ENCODE assay signal across 19 cellular contexts in genomic region chr16:46920402-46921068, GRCh38. TPM values are rescaled to one million over a fixed set of nuclear protein-coding genes. Genes with fewer than 3 reads are reported as not detected.
DNase-seq lines count a peak whose midpoint lies in the region; ATAC-seq, FAIRE-seq and TF ChIP-seq lines count a peak whose summit lies in the region.
"Had no signal": no experiment of that assay in that cellular context is flagged by ENCODE, and none has a peak within 500 bp of the region (broad histone marks: within the 10 kb centered on the region; RNA-seq: fewer than 3 reads in every experiment).

No MANE protein-coding gene starts in this region.

- H3K4me1 ChIP-seq in lower lobe of right lung: no peaks in the 10 kb centered on the region
- H3K4me1 ChIP-seq in testis: peaks cover 9% of the 10 kb centered on the region

- no peaks in the 10 kb centered on the region for H3K4me1 Mint-ChIP-seq in brain
- peaks cover 41 to 50% of the 10 kb centered on the region in 2 donors for H3K4me1 Mint-ChIP-seq in stimulated activated naive B cell treated with anti-CD40 and anti-IgM and Interleukin-4, amounts not matched to agents 10 μg/mL and 1 μg/mL and 100 μg/mL, for 72 hours
- H3K4me1 Mint-ChIP-seq: stimulated activated naive CD8-positive, alpha-beta T cell treated with anti-CD3 and anti-CD28 coated beads, Interleukin-15, amount 100 ng/mL, for 72 hours had no signal

- 65 to 74% methylated on average over 9 of the region's 9 CpGs for WGBS in testis, 2 donors

- H3K36me3 Mint-ChIP-seq in brain: peaks cover 66% of the 10 kb centered on the region
- peaks cover 5 to 24% of the 10 kb centered on the region in 2 donors for H3K36me3 Mint-ChIP-seq in stimulated activated naive B cell treated with anti-CD40 and anti-IgM and Interleukin-4, amounts not matched to agents 10 μg/mL and 1 μg/mL and 100 μg/mL, for 72 hours

- TF ChIP-seq POLR2A in testis (IDR thresholded peaks at IDR 0.05): no peak

- H3K4me3 ChIP-seq in lower lobe of right lung (no peak overlapping the region), testis (no peak overlapping the region)
- H3K4me3 ChIP-seq: spleen had no signal

- H3K27ac ChIP-seq in lower lobe of right lung (peak overlapping the region; percentile 24), testis (no peak overlapping the region)
- H3K27ac ChIP-seq: HL-60, spleen had no signal

- H3K9me3 ChIP-seq in lower lobe of right lung (no peaks in the 10 kb centered on the region), testis (no peaks in the 10 kb centered on the region)
- H3K9me3 ChIP-seq: spleen had no signal

- DNase-seq in GM19239 (ENCODE audit: insufficient read length, low spot score): no peak
- peak; percentile 62 for DNase-seq in lower lobe of right lung
- DNase-seq in stimulated activated naive B cell treated with anti-CD40 and anti-IgM and Interleukin-4, amounts not matched to agents 10 μg/mL and 1 μg/mL and 100 μg/mL, for 72 hours: no peak
- no peak for DNase-seq in stimulated activated CD4-positive, alpha-beta T cell treated with anti-CD3 and anti-CD28 coated beads, Interleukin-2, amount 100 ng/mL, for 48 hours
- no peak for DNase-seq in testis
- DNase-seq: activated CD4-positive, alpha-beta T cell treated with anti-CD3 and anti-CD28 coated beads, Interleukin-2, amount 50 U/mL, for 48 hours; activated naive CD8-positive, alpha-beta T cell treated with anti-CD3 and anti-CD28 coated beads, Interleukin-2, amount 50 U/mL, for 24 hours; DMS 273 treated with DMSO at 0.1 percent for 48 hours; KG1; NCI-H1417; occipital lobe; spleen; stimulated activated naive CD8-positive, alpha-beta T cell treated with anti-CD3 and anti-CD28 coated beads, Interleukin-15, amount 100 ng/mL, for 72 hours had no signal

- no peak overlapping the region for H3K4me3 Mint-ChIP-seq in brain
- no peak overlapping the region for H3K4me3 Mint-ChIP-seq in stimulated activated naive B cell treated with anti-CD40 and anti-IgM and Interleukin-4, amounts not matched to agents 10 μg/mL and 1 μg/mL and 100 μg/mL, for 72 hours
- H3K4me3 Mint-ChIP-seq: activated naive CD8-positive, alpha-beta T cell treated with anti-CD3 and anti-CD28 coated beads, Interleukin-2, amount 50 U/mL, for 24 hours; activated T-helper 1 cell treated with anti-CD3 and anti-CD28 coated beads, Interleukin-12 subunit alpha, Interleukin-12 subunit beta, Interleukin-2, Interleukin-4 antibody, amounts not matched to agents 30 ng/mL and 10 ng/mL and 1 ng/mL, durations not matched to agents 14 hours and 24 hours and 36 hours; stimulated activated naive CD8-positive, alpha-beta T cell treated with anti-CD3 and anti-CD28 coated beads, Interleukin-15, amount 100 ng/mL, for 72 hours had no signal

- intact Hi-C loops in lower lobe of right lung (cut with DNase I) (no loop called here), testis (cut with DNase I; ENCODE audit: low total_unique reads) (no loop called here)

- H3K9me3 Mint-ChIP-seq in brain: no peaks in the 10 kb centered on the region
- peaks cover 0 to 3% of the 10 kb centered on the region in 2 donors for H3K9me3 Mint-ChIP-seq in stimulated activated naive B cell treated with anti-CD40 and anti-IgM and Interleukin-4, amounts not matched to agents 10 μg/mL and 1 μg/mL and 100 μg/mL, for 72 hours
- H3K9me3 Mint-ChIP-seq: activated naive CD8-positive, alpha-beta T cell treated with anti-CD3 and anti-CD28 coated beads, Interleukin-2, amount 50 U/mL, for 24 hours; activated T-helper 1 cell treated with anti-CD3 and anti-CD28 coated beads, Interleukin-12 subunit alpha, Interleukin-12 subunit beta, Interleukin-2, Interleukin-4 antibody, amounts not matched to agents 30 ng/mL and 10 ng/mL and 1 ng/mL, durations not matched to agents 14 hours and 24 hours and 36 hours; stimulated activated naive CD8-positive, alpha-beta T cell treated with anti-CD3 and anti-CD28 coated beads, Interleukin-15, amount 100 ng/mL, for 72 hours had no signal

- H3K27me3 Mint-ChIP-seq in brain: no peaks in the 10 kb centered on the region
- H3K27me3 Mint-ChIP-seq in stimulated activated naive B cell treated with anti-CD40 and anti-IgM and Interleukin-4, amounts not matched to agents 10 μg/mL and 1 μg/mL and 100 μg/mL, for 72 hours: no peaks in the 10 kb centered on the region
- H3K27me3 Mint-ChIP-seq: activated naive CD8-positive, alpha-beta T cell treated with anti-CD3 and anti-CD28 coated beads, Interleukin-2, amount 50 U/mL, for 24 hours; stimulated activated naive CD8-positive, alpha-beta T cell treated with anti-CD3 and anti-CD28 coated beads, Interleukin-15, amount 100 ng/mL, for 72 hours had no signal

- H3K27me3 ChIP-seq in lower lobe of right lung (ENCODE audit: low read depth) (no peaks in the 10 kb centered on the region), testis (no peaks in the 10 kb centered on the region)
- H3K27me3 ChIP-seq: spleen had no signal

- no peak for TF ChIP-seq CTCF in brain (conservative IDR thresholded peaks at IDR 0.05)
- no peak for TF ChIP-seq CTCF in lower lobe of right lung (IDR thresholded peaks at IDR 0.05)
- TF ChIP-seq CTCF in testis (IDR thresholded peaks at IDR 0.05): no peak

- ATAC-seq in lower lobe of right lung (peak; percentile 75 to 83), HG03095 (IDR thresholded peaks at IDR 0.05; ENCODE audit: unreplicated experiment) (no peak), HG03469 (IDR thresholded peaks at IDR 0.05; ENCODE audit: unreplicated experiment) (no peak)
- ATAC-seq in stimulated activated naive B cell treated with anti-CD40 and anti-IgM and Interleukin-4, amounts not matched to agents 10 μg/mL and 1 μg/mL and 100 μg/mL, for 72 hours (replicated peaks): no peak
- ATAC-seq: activated naive CD8-positive, alpha-beta T cell treated with anti-CD3 and anti-CD28 coated beads, Interleukin-2, amount 50 U/mL, for 24 hours; Panc1; stimulated activated naive CD8-positive, alpha-beta T cell treated with anti-CD3 and anti-CD28 coated beads, Interleukin-15, amount 100 ng/mL, for 72 hours had no signal

- peak overlapping the region in 3 of 5 experiments; percentile 25 to 39 (median 33) for H3K27ac Mint-ChIP-seq in brain
- peak overlapping the region; percentile 38 for H3K27ac Mint-ChIP-seq in stimulated activated naive B cell treated with anti-CD40 and anti-IgM and Interleukin-4, amounts not matched to agents 10 μg/mL and 1 μg/mL and 100 μg/mL, for 72 hours
- H3K27ac Mint-ChIP-seq: activated T-helper 1 cell treated with anti-CD3 and anti-CD28 coated beads, Interleukin-12 subunit alpha, Interleukin-12 subunit beta, Interleukin-2, Interleukin-4 antibody, amounts not matched to agents 30 ng/mL and 10 ng/mL and 1 ng/mL, durations not matched to agents 14 hours and 24 hours and 36 hours; stimulated activated naive CD8-positive, alpha-beta T cell treated with anti-CD3 and anti-CD28 coated beads, Interleukin-15, amount 100 ng/mL, for 72 hours had no signal

- peak; percentile 60 for FAIRE-seq in GM19239 (lab: Jason Lieb, UNC)

- peaks cover 13% of the 10 kb centered on the region for H3K36me3 ChIP-seq in lower lobe of right lung
- no peaks in the 10 kb centered on the region for H3K36me3 ChIP-seq in testis (ENCODE audit: low read depth, missing control alignments)

RNA-seq across cellular contexts. Expression of gene GPT2, which starts 36.4 kb away (rescaled TPM):
- polyA plus RNA-seq in brain (ENCODE audit: insufficient read depth, low read depth, low replicate concordance) (116 TPM), testis (ENCODE audit: insufficient read depth, low read depth, low replicate concordance) (38.8 TPM)
- total RNA-seq in lower lobe of right lung (4.8 TPM), testis (10 to 100 TPM; 46.6 to 80.6 TPM)

RNA-seq across cellular contexts. Expression of gene DNAJA2, which starts 52.9 kb away (rescaled TPM):
- polyA plus RNA-seq in brain (ENCODE audit: insufficient read depth, low read depth, low replicate concordance): 41.6 TPM
- total RNA-seq in lower lobe of right lung: 53.1 TPM
- total RNA-seq in testis: 10 to 100 TPM; 51.5 to 68.4 TPM
- polyA plus RNA-seq in testis (ENCODE audit: insufficient read depth, low read depth, low replicate concordance): 94.5 TPM

Comparison
In these comparisons a context has a peak if more than half of its experiments do, and no peak if none do; other contexts are left out.
1. ATAC-seq: peak in lower lobe of right lung (2 of 2); none in stimulated activated naive B cell treated with anti-CD40 and anti-IgM and Interleukin-4, amounts not matched to agents 10 μg/mL and 1 μg/mL and 100 μg/mL, for 72 hours (0 of 2), HG03095 (single experiment) and HG03469 (single experiment).